In the genomic region with DNA sequence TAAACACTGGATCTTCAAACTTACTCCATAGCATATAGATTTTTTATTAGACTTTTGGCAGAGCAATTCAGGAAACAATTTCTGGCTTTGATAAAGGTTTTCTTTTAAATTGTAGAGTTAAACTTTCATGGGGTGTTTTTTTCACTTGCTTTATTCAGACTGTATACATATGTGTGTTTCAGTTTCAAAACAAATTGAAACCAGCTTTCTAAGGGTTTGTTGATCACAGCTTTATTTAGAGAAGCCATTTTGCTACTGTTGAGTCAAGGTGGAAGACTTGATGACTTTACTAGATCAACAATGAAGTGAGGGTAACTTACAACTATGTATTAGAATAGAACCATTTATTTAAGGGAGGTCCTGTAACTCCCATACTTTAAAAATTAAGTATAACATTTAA, we compare ENCODE assay signal across 9 cellular contexts. TPM values are rescaled to one million over a fixed set of nuclear protein-coding genes. Genes with fewer than 3 reads are reported as not detected.
A peak's percentile ranks its signal among the peaks of the same experiment; 100 is the strongest.
DNase-seq lines count a peak whose midpoint lies in the region; ATAC-seq, FAIRE-seq and TF ChIP-seq lines count a peak whose summit lies in the region.
"Had no signal": no experiment of that assay in that cellular context is flagged by ENCODE, and none has a peak within 500 bp of the region (broad histone marks: within the 10 kb centered on the region; RNA-seq: fewer than 3 reads in every experiment).

No MANE protein-coding gene starts in this region.

- TF ChIP-seq CTCF in Caco-2 (IDR thresholded peaks at IDR 0.05; ENCODE audit: insufficient read depth in 1 of 2, low read depth in 1 of 2, low read length in 1 of 2, severe bottlenecking in 1 of 2, unreplicated experiment in 1 of 2) (no peak), GM12878 (IDR thresholded peaks at IDR 0.05 in 2 of 3, conservative IDR thresholded peaks at IDR 0.05 in 1 of 3; ENCODE audit: control insufficient read depth in 2 of 3, extremely low read depth in 1 of 3, insufficient read depth in 1 of 3, low read depth in 3 of 3, low read length in 3 of 3) (no peak), pancreas (IDR thresholded peaks at IDR 0.05) (no peak)

- POLR2A ChIA-PET in Caco-2 (lab: Charles Lee): no interaction called here
- POLR2A ChIA-PET in GM12878 (lab: Charles Lee): interaction anchor here (1.0 to 7.5 kb wide), 7 partner anchors 17 to 153 kb away, joined by 3 to 92 read pairs (median 4); partner anchors contain the start of genes NKIRAS1 and RPL15

- peak; percentile 64 for FAIRE-seq in GM12878 (lab: Jason Lieb, UNC)
- no peak for FAIRE-seq in pancreas (lab: Jason Lieb, UNC)

- H4K20me1 ChIP-seq in GM12878 (ENCODE audit: control insufficient read depth, insufficient read depth): no peaks in the 10 kb centered on the region

- TF ChIP-seq RAD21 in GM12878 (IDR thresholded peaks at IDR 0.05; ENCODE audit: insufficient read depth, low read depth, low read length): no peak

- peak; percentile 47 for ATAC-seq in GM19438 (IDR thresholded peaks at IDR 0.05; ENCODE audit: low read depth, unreplicated experiment)
- peak; percentile 56 for ATAC-seq in HG03159 (IDR thresholded peaks at IDR 0.05; ENCODE audit: unreplicated experiment)
- ATAC-seq in GM12878: peak; percentile 65
- ATAC-seq in pancreas: no peak

- intact Hi-C loops in Caco-2 (cut with micrococcal nuclease; ENCODE audit: unreplicated experiment) (no loop called here), GM12878 (cut with micrococcal nuclease; ENCODE audit: unreplicated experiment) (loop anchor here (1.0 to 2.0 kb wide), 2 partner anchors 51 to 105 kb away; partner anchors contain the start of gene RPL15), pancreas (cut with DNase I) (no loop called here)

- H3K4me1 Mint-ChIP-seq in Caco-2 (ENCODE audit: low read depth, unreplicated experiment): peaks cover 27% of the 10 kb centered on the region

- CTCF ChIA-PET in Caco-2 (lab: Charles Lee) (no interaction called here), GM12878 (lab: Yijun Ruan, JAX) (interaction anchor here (0.7 to 4.1 kb wide), 13 partner anchors 8 to 252 kb away, joined by 3 to 36 read pairs (median 5); no protein-coding TSS in a partner anchor)

- BruUV-seq in Caco-2 (replicated peaks; lab: Mats Ljungman, UMichigan): TSS peak; percentile 8
- BruUV-seq in GM12878 (replicated peaks; lab: Mats Ljungman, UMichigan): TSS peak; percentile 1

- H3K36me3 Mint-ChIP-seq in Caco-2 (ENCODE audit: insufficient read depth, unreplicated experiment): peaks cover 14% of the 10 kb centered on the region

- H3K4me3 ChIP-seq in Caco-2 (ENCODE audit: low read depth, low read length) (peak overlapping the region; percentile 70; the same call in 1 of the 2 replicates), GM12878 (peak overlapping the region; percentile 98), pancreas (no peak overlapping the region)

- DNase-seq in Caco-2 (no peak), GM12878 (ENCODE audit: low read depth, low spot score) (no peak), pancreas (no peak), MV-4-11 (lab: John Stamatoyannopoulos, UW) (no peak), GDM1 (lab: John Stamatoyannopoulos, UW) (no peak)
- no peak for DNase-seq in stimulated activated CD4-positive, alpha-beta T cell treated with anti-CD3 and anti-CD28 coated beads, Interleukin-15, amount 100 ng/mL, for 24 hours

- H3K4me3 Mint-ChIP-seq in Caco-2 (ENCODE audit: unreplicated experiment): peak overlapping the region; percentile 99

- peaks cover 98% of the 10 kb centered on the region for H3K79me2 ChIP-seq in GM12878 (ENCODE audit: control insufficient read depth, insufficient read depth, low read length)

- H3K4me2 ChIP-seq in GM12878 (ENCODE audit: control insufficient read depth, insufficient read depth): peak overlapping the region; percentile 94

- H3K36me3 ChIP-seq in Caco-2 (ENCODE audit: control insufficient read depth, insufficient read depth, low read length) (no peaks in the 10 kb centered on the region; the same call in 1 of the 2 replicates), GM12878 (ENCODE audit: control insufficient read depth in 2 of 2, insufficient read depth in 2 of 2, low read length in 1 of 2) (peaks cover 0 to 2% of the 10 kb centered on the region in 2 experiments; a peak in 2 of 4 replicates), pancreas (no peaks in the 10 kb centered on the region)

- H3K9ac ChIP-seq in GM12878 (ENCODE audit: control insufficient read depth, insufficient read depth, low read length): peak overlapping the region; percentile 84

- H2AFZ ChIP-seq in GM12878 (ENCODE audit: control insufficient read depth, low read depth, low read length): no peak overlapping the region

- in situ Hi-C loops in GM12878 (cut with MboI): no loop called here

- H3K27me3 Mint-ChIP-seq in Caco-2 (ENCODE audit: insufficient read depth, unreplicated experiment): no peaks in the 10 kb centered on the region

- H3K27ac ChIP-seq in GM12878 (ENCODE audit: control insufficient read depth, insufficient read depth): peak overlapping the region; percentile 86
- H3K27ac ChIP-seq in pancreas: no peak overlapping the region
- H3K27ac ChIP-seq: SK-N-MC had no signal

- RAD21 ChIA-PET in GM12878 (lab: Charles Lee; ENCODE audit: unreplicated experiment): interaction anchor here (0.8 to 7.8 kb wide), 14 partner anchors 8 to 219 kb away, joined by 3 to 96 read pairs (median 4); no protein-coding TSS in a partner anchor

- TF ChIP-seq POLR2A in GM12878 (IDR thresholded peaks at IDR 0.05; ENCODE audit: low read depth, low read length): no peak

- H3K27me3 ChIP-seq in Caco-2 (replicated peaks; ENCODE audit: control insufficient read depth, insufficient read depth, low read length) (no peaks in the 10 kb centered on the region), GM12878 (replicated peaks in 1 of 2; ENCODE audit: control insufficient read depth in 2 of 2, insufficient read depth in 2 of 2, low read length in 1 of 2) (no peaks in the 10 kb centered on the region), pancreas (no peaks in the 10 kb centered on the region)

- TF ChIP-seq EP300 in GM12878 (IDR thresholded peaks at IDR 0.05; ENCODE audit: borderline replicate concordance in 1 of 2, control insufficient read depth in 1 of 2, low read depth in 2 of 2, low read length in 2 of 2): no peak

- H3K9me3 Mint-ChIP-seq in Caco-2 (ENCODE audit: unreplicated experiment): no peaks in the 10 kb centered on the region

- H3K4me1 ChIP-seq in Caco-2 (peaks cover 22% of the 10 kb centered on the region), GM12878 (ENCODE audit: control insufficient read depth, insufficient read depth, low read length) (peaks cover 7% of the 10 kb centered on the region; the same call in 1 of the 2 replicates), pancreas (peaks cover 10 to 14% (median 12%) of the 10 kb centered on the region in 3 donors)

- peak overlapping the region; percentile 100 for H3K27ac Mint-ChIP-seq in Caco-2 (ENCODE audit: unreplicated experiment)

- SMC1A ChIA-PET in GM12878 (lab: Charles Lee; ENCODE audit: uncharacterized antibody, unreplicated experiment): interaction anchor here (0.7 to 7.4 kb wide), 18 partner anchors 8 to 591 kb away, joined by 3 to 224 read pairs (median 4); partner anchors contain the start of genes NKIRAS1 and RPL15

- no peaks in the 10 kb centered on the region for H3K9me3 ChIP-seq in Caco-2
- H3K9me3 ChIP-seq in GM12878 (replicated peaks; ENCODE audit: control insufficient read depth, insufficient read depth, low read length): no peaks in the 10 kb centered on the region
- no peaks in the 10 kb centered on the region for H3K9me3 ChIP-seq in pancreas

TF ChIP-seq in GM12878, 131 proteins besides CTCF, POLR2A, EP300 and RAD21 (continues in another document):
- TF ChIP-seq POLR2AphosphoS2 (IDR thresholded peaks at IDR 0.05; ENCODE audit: low read depth, low read length): no peak
- no peak for TF ChIP-seq YBX1 (IDR thresholded peaks at IDR 0.05)
- no peak for TF ChIP-seq JUNB (IDR thresholded peaks at IDR 0.05)
- TF ChIP-seq ZNF217 (IDR thresholded peaks at IDR 0.05): 0 out of 2 replicates have a peak, but pooled peaks have one; percentile 38
- peak; percentile 77; the same call in 1 of the 2 replicates for TF ChIP-seq YY1 (IDR thresholded peaks at IDR 0.05; ENCODE audit: low read depth, low read length)

RNA-seq across cellular contexts. Expression of gene UBE2E1, which starts 6.2 kb away (rescaled TPM):
- total RNA-seq in Caco-2 (2022) (98.6 and 104 TPM in 2 replicates), GM12878 (2014; rRNA removed) (110 and 129 TPM in 2 replicates), GM12878 (2014; rRNA removed; fragmentation: Illumina TruSeq; extraction: Trizol) (230 and 236 TPM in 2 replicates), GM12878 (2021) (162 and 167 TPM in 2 replicates), pancreas (10 to 100 TPM; 24.0 to 44.7 (median 28.7) TPM)
- 149 and 156 TPM in 2 replicates for total RNA-seq in GM12878 (2013; cell fraction: nucleolus; rRNA removed)
- 122 TPM for polyA plus RNA-seq in GM12878 (2011; ENCODE audit: low read depth)
- polyA plus RNA-seq in GM12878 (2011; rRNA removed) (425 and 698 TPM in 2 replicates), GM12878 (2014; fragmentation: Illumina TruSeq; extraction: Trizol) (282 and 450 TPM in 2 replicates), GM12878 (2014; fragmentation: Nextera tagmentation; extraction: Ambion mirVana) (100 to 1,000 TPM; 113 to 128 TPM), GM12878 (2014; rRNA removed) (159 and 202 TPM in 2 replicates), GM12878 (2016; fragmentation: Nextera tagmentation; extraction: Ambion mirVana) (10 to 100 TPM; 18.7 to 21.8 TPM), pancreas (10 to 100 TPM; 20.9 to 32.0 TPM)
- polyA plus RNA-seq in GM12878 (2011; cell fraction: cytosol; rRNA removed): 160 and 172 TPM in 2 replicates
- polyA plus RNA-seq in GM12878 (2011; cell fraction: nucleus; rRNA removed): 186 and 224 TPM in 2 replicates
- polyA plus RNA-seq in GM12878 (2012): 192 and 242 TPM in 2 replicates
- 126 and 154 TPM in 2 replicates for polyA minus RNA-seq in GM12878 (2011; rRNA and poly(A)+ RNA removed)
- polyA minus RNA-seq in GM12878 (2011; cell fraction: cytosol; rRNA and poly(A)+ RNA removed): 57.1 and 82.3 TPM in 2 replicates
- 84.7 and 98.8 TPM in 2 replicates for polyA minus RNA-seq in GM12878 (2011; cell fraction: nucleus; rRNA and poly(A)+ RNA removed)

Comparison
In these comparisons a context has a peak if more than half of its experiments do, and no peak if none do; other contexts are left out.
1. H3K4me3 ChIP-seq: peak in Caco-2 (single experiment) and GM12878 (single experiment); none in pancreas (0 of 4).
2. ATAC-seq: peak in GM19438 (single experiment), HG03159 (single experiment) and GM12878 (single experiment); none in pancreas (0 of 4).